10 cellular contexts compared by ENCODE assay signal in the genomic region with DNA sequence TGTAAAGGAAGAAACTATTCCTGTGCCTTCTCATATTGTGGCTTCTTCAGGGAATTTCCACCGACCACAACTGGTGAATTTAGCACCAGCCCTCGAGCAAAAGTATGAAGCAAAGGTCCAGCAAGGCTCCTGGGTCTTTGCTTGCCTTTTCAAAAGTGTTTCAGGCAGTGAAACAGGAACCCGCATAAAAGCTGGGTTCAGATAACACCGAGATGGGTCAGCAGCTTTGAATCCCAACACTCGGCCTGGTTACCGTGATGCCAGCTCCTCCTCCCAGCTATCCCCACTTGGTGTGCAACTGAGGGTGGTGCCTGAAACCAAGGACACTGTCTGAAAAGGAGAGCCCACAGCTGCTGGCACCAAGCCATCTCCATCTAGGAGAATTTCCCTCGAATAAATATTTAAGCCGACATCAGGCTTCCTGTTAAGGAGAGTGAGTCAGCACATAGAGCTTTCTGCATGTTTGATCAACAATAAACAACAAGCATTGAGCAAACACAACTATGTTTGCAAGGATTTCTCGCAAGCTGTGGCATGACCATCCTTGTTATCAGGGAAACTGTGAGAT.
A peak's percentile ranks its signal among the peaks of the same experiment; 100 is the strongest.
DNase-seq lines count a peak whose midpoint lies in the region; ATAC-seq, FAIRE-seq and TF ChIP-seq lines count a peak whose summit lies in the region.
"Had no signal": no experiment of that assay in that cellular context is flagged by ENCODE, and none has a peak within 500 bp of the region (broad histone marks: within the 10 kb centered on the region; RNA-seq: fewer than 3 reads in every experiment).

No MANE protein-coding gene starts in this region.

- no peaks in the 10 kb centered on the region for H3K36me3 Mint-ChIP-seq in CD8-positive, alpha-beta T cell
- H3K36me3 Mint-ChIP-seq: natural killer cell treated with Interleukin-12 subunit alpha and Interleukin-12 subunit beta and Interleukin-15 and Interleukin-18, amount 100 ng/mL, for 72 hours had no signal

- no peak for TF ChIP-seq CTCF in WERI-Rb-1 (IDR thresholded peaks at IDR 0.05; ENCODE audit: low read depth, low read length)
- TF ChIP-seq CTCF in upper lobe of left lung (IDR thresholded peaks at IDR 0.05), result no peak
- no peak for TF ChIP-seq CTCF in CD8-positive, alpha-beta T cell (IDR thresholded peaks at IDR 0.05)
- no peak for TF ChIP-seq CTCF in GM10266 (IDR thresholded peaks at IDR 0.05; ENCODE audit: control insufficient read depth, insufficient read depth, low read depth, missing control alignments)

- DNase-seq in NCI-H2227 treated with DMSO at 0.1 percent for 48 hours (lab: John Stamatoyannopoulos, UW), result peak; percentile 5
- DNase-seq in NCI-H2227 (lab: John Stamatoyannopoulos, UW; ENCODE audit: unreplicated experiment), result no peak
- DNase-seq in WERI-Rb-1, result no peak
- DNase-seq in upper lobe of left lung, result peak in 1 of 2 donors; percentile 53
- no peak for DNase-seq in CD8-positive, alpha-beta T cell
- DNase-seq in stimulated activated CD4-positive, alpha-beta T cell treated with anti-CD3 and anti-CD28 coated beads, Interleukin-4, amount 100 ng/mL, for 24 hours, result no peak
- DNase-seq in GM10266 (ENCODE audit: extremely low spot score), result no peak

- no peak overlapping the region for H3K4me3 Mint-ChIP-seq in CD8-positive, alpha-beta T cell
- H3K4me3 Mint-ChIP-seq: natural killer cell treated with Interleukin-12 subunit alpha and Interleukin-12 subunit beta and Interleukin-15 and Interleukin-18, amount 100 ng/mL, for 72 hours had no signal

- H3K4me3 ChIP-seq in WERI-Rb-1 (ENCODE audit: low read depth, low read length), result no peak overlapping the region
- no peak overlapping the region for H3K4me3 ChIP-seq in upper lobe of left lung
- H3K4me3 ChIP-seq in CD8-positive, alpha-beta T cell (ENCODE audit: low read depth, low read length), result no peak overlapping the region
- H3K4me3 ChIP-seq: BLaER1 had no signal

- intact Hi-C loops in CD8-positive, alpha-beta T cell (cut with DNase I, micrococcal nuclease), result no loop called here

- POLR2A ChIA-PET in CD8-positive, alpha-beta T cell (lab: Charles Lee), result no interaction called here

- H3K27me3 Mint-ChIP-seq in CD8-positive, alpha-beta T cell (ENCODE audit: low read depth), result peaks cover 10% of the 10 kb centered on the region

- peak in 2 of 4 donors; percentile 47 to 77 for TF ChIP-seq EP300 in upper lobe of left lung (IDR thresholded peaks at IDR 0.05)

- no peak overlapping the region for H3K27ac Mint-ChIP-seq in CD8-positive, alpha-beta T cell

- peak; percentile 17 for FAIRE-seq in islet of Langerhans (lab: Jason Lieb, UNC)

- TF ChIP-seq POLR2A in upper lobe of left lung (IDR thresholded peaks at IDR 0.05), result no peak

- H3K4me1 ChIP-seq in upper lobe of left lung, result peaks cover 20 to 32% (median 31%) of the 10 kb centered on the region in 4 donors
- no peaks in the 10 kb centered on the region for H3K4me1 ChIP-seq in CD8-positive, alpha-beta T cell (ENCODE audit: insufficient read depth, low read length)

- 19 to 24% methylated on average over 7 to 9 of the region's 9 CpGs for WGBS in upper lobe of left lung, 2 donors

- ATAC-seq in upper lobe of left lung (ENCODE audit: low FRiP score in 2 of 2), result peak; percentile 51 to 58
- no peak for ATAC-seq in CD8-positive, alpha-beta T cell

- peaks cover 8% of the 10 kb centered on the region for H3K36me3 ChIP-seq in WERI-Rb-1
- peaks cover 0 to 5% (median 0%) of the 10 kb centered on the region in 4 donors for H3K36me3 ChIP-seq in upper lobe of left lung
- no peaks in the 10 kb centered on the region for H3K36me3 ChIP-seq in CD8-positive, alpha-beta T cell (ENCODE audit: insufficient read depth, low read length)
- H3K36me3 ChIP-seq: BLaER1 had no signal

- no peaks in the 10 kb centered on the region for H3K9me3 Mint-ChIP-seq in CD8-positive, alpha-beta T cell
- H3K9me3 Mint-ChIP-seq: natural killer cell treated with Interleukin-12 subunit alpha and Interleukin-12 subunit beta and Interleukin-15 and Interleukin-18, amount 100 ng/mL, for 72 hours had no signal

- no peaks in the 10 kb centered on the region for H3K4me1 Mint-ChIP-seq in CD8-positive, alpha-beta T cell (ENCODE audit: low read depth)

- H3K9me3 ChIP-seq in WERI-Rb-1 (ENCODE audit: severe bottlenecking), result no peaks in the 10 kb centered on the region
- H3K9me3 ChIP-seq in upper lobe of left lung, result no peaks in the 10 kb centered on the region
- H3K9me3 ChIP-seq in CD8-positive, alpha-beta T cell (ENCODE audit: low read length), result no peaks in the 10 kb centered on the region
- H3K9me3 ChIP-seq: BLaER1 had no signal

- H3K27ac ChIP-seq in WERI-Rb-1 (peak overlapping the region; percentile 30), upper lobe of left lung (peak overlapping the region; percentile 55 to 78 (median 74))
- no peak overlapping the region for H3K27ac ChIP-seq in CD8-positive, alpha-beta T cell (ENCODE audit: low read depth, low read length)
- H3K27ac ChIP-seq: BLaER1 had no signal

- CTCF ChIA-PET in CD8-positive, alpha-beta T cell (lab: Charles Lee), result no interaction called here

- H3K27me3 ChIP-seq in WERI-Rb-1 (ENCODE audit: insufficient read depth, low read depth, severe bottlenecking), result no peaks in the 10 kb centered on the region
- no peaks in the 10 kb centered on the region for H3K27me3 ChIP-seq in upper lobe of left lung
- H3K27me3 ChIP-seq in CD8-positive, alpha-beta T cell (ENCODE audit: insufficient read depth, low read length), result no peaks in the 10 kb centered on the region
- H3K27me3 ChIP-seq: BLaER1 had no signal
